9 cellular contexts compared by ENCODE assay signal in genomic region chr10:132162021-132162531, GRCh38. TPM values are rescaled to one million over a fixed set of nuclear protein-coding genes. Genes with fewer than 3 reads are reported as not detected.
DNase-seq lines count a peak whose midpoint lies in the region; ATAC-seq and TF ChIP-seq lines count a peak whose summit lies in the region.
"Had no signal": no experiment of that assay in that cellular context is flagged by ENCODE, and none has a peak within 500 bp of the region (broad histone marks: within the 10 kb centered on the region; RNA-seq: fewer than 3 reads in every experiment).

No MANE protein-coding gene starts in this region.

- no peaks in the 10 kb centered on the region for H3K27me3 Mint-ChIP-seq in CD4-positive, alpha-beta T cell

- H3K27me3 ChIP-seq in CD4-positive, alpha-beta T cell (ENCODE audit: control insufficient read depth, insufficient read depth, low read length), result no peaks in the 10 kb centered on the region
- H3K27me3 ChIP-seq in gastroesophageal sphincter, result peaks cover 4% of the 10 kb centered on the region

- H3K4me3 ChIP-seq in gastroesophageal sphincter, result no peak overlapping the region

- peak overlapping the region; percentile 77 for H3K4me3 Mint-ChIP-seq in CD4-positive, alpha-beta T cell

- TF ChIP-seq EP300 in gastroesophageal sphincter (IDR thresholded peaks at IDR 0.05), result no peak

- POLR2A ChIA-PET in CD4-positive, alpha-beta T cell (lab: Charles Lee), result interaction anchor here (1.1 kb wide), 1 partner anchor 14 kb away, joined by 3 read pairs; no protein-coding TSS in a partner anchor

- H3K36me3 Mint-ChIP-seq in CD4-positive, alpha-beta T cell (ENCODE audit: low read depth), result no peaks in the 10 kb centered on the region

- 56 to 80% methylated on average over 1 of the region's 12 CpGs for WGBS in gastroesophageal sphincter (ENCODE audit: low coverage in 1 of 2), 2 donors

- H3K27ac Mint-ChIP-seq in CD4-positive, alpha-beta T cell, result peak overlapping the region; percentile 94

- TF ChIP-seq POLR2A in gastroesophageal sphincter (IDR thresholded peaks at IDR 0.05), result no peak

- H3K9me3 Mint-ChIP-seq in CD4-positive, alpha-beta T cell, result no peaks in the 10 kb centered on the region

- H3K9me3 ChIP-seq in CD4-positive, alpha-beta T cell (ENCODE audit: control insufficient read depth, low read length), result no peaks in the 10 kb centered on the region
- no peaks in the 10 kb centered on the region for H3K9me3 ChIP-seq in gastroesophageal sphincter

- H3K4me1 ChIP-seq in gastroesophageal sphincter, result peaks cover 0 to 19% (median 0%) of the 10 kb centered on the region in 3 donors

- CTCF ChIA-PET in CD4-positive, alpha-beta T cell (lab: Charles Lee), result interaction anchor here (1.2 kb wide), 1 partner anchor 19 kb away, joined by 3 read pairs; no protein-coding TSS in a partner anchor

- H3K36me3 ChIP-seq in gastroesophageal sphincter, result peaks cover 0 to 20% of the 10 kb centered on the region in 2 donors

- TF ChIP-seq CTCF in CD4-positive, alpha-beta T cell (IDR thresholded peaks at IDR 0.05), result no peak
- TF ChIP-seq CTCF in gastroesophageal sphincter (IDR thresholded peaks at IDR 0.05), result no peak

- peak overlapping the region; percentile 64 for H3K27ac ChIP-seq in CD4-positive, alpha-beta T cell (ENCODE audit: low read depth, low read length)
- H3K27ac ChIP-seq in gastroesophageal sphincter, result no peak overlapping the region

- DNase-seq in CD4-positive, alpha-beta T cell, result peak in 2 of 10 experiments; percentile 17 to 31
- peak; percentile 14 for DNase-seq in SHP77 treated with DMSO at 0.1 percent for 48 hours (lab: John Stamatoyannopoulos, UW)
- no peak for DNase-seq in left cardiac atrium
- DNase-seq in NCI-H748 (lab: John Stamatoyannopoulos, UW; ENCODE audit: unreplicated experiment), result no peak
- DNase-seq in hippocampal formation (lab: John Stamatoyannopoulos, UW), result no peak
- DNase-seq in middle frontal gyrus (ENCODE audit: extremely low spot score, low spot score), result no peak
- DNase-seq: foreskin melanocyte had no signal

- intact Hi-C loops in CD4-positive, alpha-beta T cell (cut with DNase I, micrococcal nuclease), result no loop called here
- intact Hi-C loops in left cardiac atrium (cut with DNase I), result no loop called here

- H3K4me1 Mint-ChIP-seq in CD4-positive, alpha-beta T cell (ENCODE audit: low read depth), result peaks cover 38% of the 10 kb centered on the region

- peak; percentile 50 for ATAC-seq in CD4-positive, alpha-beta T cell (ENCODE audit: poor library complexity)
- ATAC-seq in GM19351 (IDR thresholded peaks at IDR 0.05; ENCODE audit: unreplicated experiment) (peak; percentile 54), left cardiac atrium (peak; percentile 25 to 27), gastroesophageal sphincter (no peak)

RNA-seq across cellular contexts. Expression of gene DPYSL4, which starts 24.7 kb away (rescaled TPM):
- total RNA-seq in CD4-positive, alpha-beta T cell, result under 1 TPM; 0.64 to 0.96 TPM
- total RNA-seq in left cardiac atrium (1 to 10 TPM; 1.4 to 9.9 TPM), gastroesophageal sphincter (1 to 10 TPM; 1.6 to 2.6 (median 1.9) TPM)
